22 cellular contexts compared by ENCODE assay signal in genomic region chr4:134812611-134813010, GRCh38.
"Had no signal": no experiment of that assay in that cellular context is flagged by ENCODE, and none has a peak within 500 bp of the region (broad histone marks: within the 10 kb centered on the region; RNA-seq: fewer than 3 reads in every experiment).

No MANE protein-coding gene starts in this region.

- H3K27me3 ChIP-seq: esophagus squamous epithelium, neutrophil, sigmoid colon, spleen, tibial nerve, upper lobe of left lung had no signal

- H3K27ac ChIP-seq: esophagus squamous epithelium, neutrophil, prostate gland, sigmoid colon, spleen, thoracic aorta, tibial nerve, upper lobe of left lung had no signal

- FAIRE-seq: colon, endothelial cell of umbilical vein, urothelium cell line had no signal

- H3K4me3 ChIP-seq: esophagus squamous epithelium, lung, mucosa of descending colon, prostate gland, sigmoid colon, spleen, thoracic aorta, tibial nerve, upper lobe of left lung had no signal

- H3K36me3 ChIP-seq: esophagus squamous epithelium, neutrophil, prostate gland, sigmoid colon, spleen, thoracic aorta, tibial nerve, upper lobe of left lung had no signal

- H3K9me3 ChIP-seq: neutrophil, prostate gland, sigmoid colon, thoracic aorta had no signal

- DNase-seq: dermis blood vessel endothelial cell; effector memory CD4-positive, alpha-beta T cell; esophagus squamous epithelium; head of caudate nucleus; kidney; mesenchymal stem cell; mucosa of descending colon; naive B cell; right cardiac atrium; sigmoid colon; spleen; stimulated activated CD4-positive, alpha-beta T cell treated with anti-CD3 and anti-CD28 coated beads, Interleukin-2, amount 100 ng/mL, for 48 hours; stimulated activated naive B cell treated with anti-CD40 and anti-IgM and Interleukin-4, amounts not matched to agents 10 μg/mL and 1 μg/mL and 100 μg/mL, for 72 hours; upper lobe of left lung had no signal

- H3K4me1 ChIP-seq: esophagus squamous epithelium, prostate gland, sigmoid colon, spleen, tibial nerve, upper lobe of left lung had no signal
